Comparison of ENCODE assay signal across 11 cellular contexts in genomic region chr2:125240870-125241269, GRCh38.
"Had no signal": no experiment of that assay in that cellular context is flagged by ENCODE, and none has a peak within 500 bp of the region (broad histone marks: within the 10 kb centered on the region; RNA-seq: fewer than 3 reads in every experiment).

No MANE protein-coding gene starts in this region.

- DNase-seq: GM23248, GOT3, H9, HCEC 1CT, HFFc6, IMR-90, Karpas-422, KBM-7 had no signal

- H3K27ac ChIP-seq: GM23248, HL-60, KMS-11 had no signal

- H3K4me2 ChIP-seq: KMS-11 had no signal

- H3K9ac ChIP-seq: GM23248, KMS-11 had no signal

- H3K4me3 ChIP-seq: GM23248 had no signal

- H2AFZ ChIP-seq: GM23248 had no signal

- FAIRE-seq: H54 had no signal
